23 cellular contexts compared by ENCODE assay signal in the genomic region with DNA sequence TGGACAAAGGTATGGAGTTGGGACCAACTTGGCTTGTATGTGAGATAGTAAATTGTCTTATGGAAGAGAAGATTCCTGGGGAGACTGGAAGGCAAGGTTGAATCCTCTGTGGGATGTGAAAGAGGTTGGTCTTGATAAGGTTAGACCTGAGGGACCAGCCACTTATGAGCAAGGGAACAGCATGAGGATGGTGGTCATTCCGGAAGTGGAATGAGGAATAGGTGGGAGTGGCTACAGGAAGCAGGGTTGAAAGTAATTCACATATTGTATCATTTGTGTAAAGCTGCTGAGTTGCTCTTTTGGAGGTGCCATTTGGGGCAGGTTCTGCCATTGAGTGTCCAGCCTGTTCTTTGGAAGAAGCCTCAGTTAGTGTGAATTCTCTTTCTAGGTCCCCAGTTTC. TPM values are rescaled to one million over a fixed set of nuclear protein-coding genes. Genes with fewer than 3 reads are reported as not detected.
DNase-seq lines count a peak whose midpoint lies in the region; ATAC-seq and TF ChIP-seq lines count a peak whose summit lies in the region.
"Had no signal": no experiment of that assay in that cellular context is flagged by ENCODE, and none has a peak within 500 bp of the region (broad histone marks: within the 10 kb centered on the region; RNA-seq: fewer than 3 reads in every experiment).

No MANE protein-coding gene starts in this region.

- peak; percentile 66 for DNase-seq in NCI-H82 (lab: John Stamatoyannopoulos, UW)
- DNase-seq in NCI-H82 treated with DMSO at 0.1 percent for 48 hours (lab: John Stamatoyannopoulos, UW; ENCODE audit: unreplicated experiment) = no peak
- DNase-seq in WTC11 (ENCODE audit: low spot score) = no peak
- no peak for DNase-seq in right cardiac atrium
- DNase-seq: activated CD4-positive, alpha-beta T cell treated with anti-CD3 and anti-CD28 coated beads, Interleukin-2, amount 50 U/mL, for 48 hours; activated CD4-positive, CD25-positive, alpha-beta regulatory T cell; activated CD8-positive, alpha-beta memory T cell treated with anti-CD3 and anti-CD28 coated beads, Interleukin-2, amount 50 U/mL, for 48 hours; activated effector memory CD4-positive, alpha-beta T cell treated with Interleukin-2 at 50 U/mL for 16 hours; brain microvascular endothelial cell; colonic mucosa; mucosa of descending colon; NCI-H526 treated with DMSO at 0.1 percent for 48 hours; stimulated activated CD4-positive, alpha-beta T cell treated with anti-CD3 and anti-CD28 coated beads, Interleukin-4, amount 100 ng/mL, for 24 hours; stimulated activated naive CD8-positive, alpha-beta T cell treated with anti-CD3 and anti-CD28 coated beads, Interleukin-15, Interleukin-2, amounts not matched to agents 100 U/mL and 50 U/mL, for 24 hours; T-helper 9 cell had no signal

- no peaks in the 10 kb centered on the region for H3K9me3 Mint-ChIP-seq in WTC11

- H3K27ac ChIP-seq in right cardiac atrium (ENCODE audit: low read length) = peak overlapping the region; percentile 85
- H3K27ac ChIP-seq: brain microvascular endothelial cell, colonic mucosa, HL-60, prostate gland, RWPE1 had no signal

- H3K9ac ChIP-seq in skeletal muscle satellite cell (ENCODE audit: low read depth, low read length) = no peak overlapping the region

- intact Hi-C loops in right cardiac atrium (cut with DNase I) = no loop called here

- no peak overlapping the region for H3K4me3 ChIP-seq in right cardiac atrium (ENCODE audit: low read length)
- H3K4me3 ChIP-seq in skeletal muscle satellite cell (ENCODE audit: low read length) = peak overlapping the region; percentile 30
- H3K4me3 ChIP-seq: colonic mucosa, GM12878, mucosa of descending colon, prostate gland had no signal

- ATAC-seq in WTC11 (no peak), right cardiac atrium (peak; percentile 5 to 8), HG03439 (IDR thresholded peaks at IDR 0.05; ENCODE audit: unreplicated experiment) (no peak), GM18861 (IDR thresholded peaks at IDR 0.05; ENCODE audit: unreplicated experiment) (no peak), HG03045 (IDR thresholded peaks at IDR 0.05; ENCODE audit: unreplicated experiment) (no peak)
- ATAC-seq: GM12878; mucosa of descending colon; stimulated activated naive CD8-positive, alpha-beta T cell treated with anti-CD3 and anti-CD28 coated beads, Interleukin-15, Interleukin-2, amounts not matched to agents 100 U/mL and 50 U/mL, for 24 hours had no signal

- WGBS in right cardiac atrium = 38% methylated on average over 1 of the region's 1 CpG

- POLR2A ChIA-PET in WTC11 (lab: Charles Lee) = no interaction called here

- peak overlapping the region; percentile 54 for H3K4me2 ChIP-seq in skeletal muscle satellite cell (ENCODE audit: low read length)

- H3K36me3 ChIP-seq in skeletal muscle satellite cell (ENCODE audit: insufficient read depth, low read length) = no peaks in the 10 kb centered on the region
- H3K36me3 ChIP-seq: brain microvascular endothelial cell, colonic mucosa, prostate gland had no signal

- no peaks in the 10 kb centered on the region for H3K9me3 ChIP-seq in right cardiac atrium (ENCODE audit: control insufficient read depth, low read length)
- no peaks in the 10 kb centered on the region for H3K9me3 ChIP-seq in skeletal muscle satellite cell (replicated peaks; ENCODE audit: low read length)
- H3K9me3 ChIP-seq: colonic mucosa, mucosa of descending colon, prostate gland had no signal

- CTCF ChIA-PET in WTC11 (lab: Charles Lee) = interaction anchor here (1.5 to 1.6 kb wide), 2 partner anchors 16 to 102 kb away, joined by 3 to 10 read pairs; no protein-coding TSS in a partner anchor

- H3K27me3 ChIP-seq in right cardiac atrium (ENCODE audit: control insufficient read depth, insufficient read depth) (no peaks in the 10 kb centered on the region), skeletal muscle satellite cell (ENCODE audit: control insufficient read depth, insufficient read depth, low read length) (no peaks in the 10 kb centered on the region)
- H3K27me3 ChIP-seq: brain microvascular endothelial cell, colonic mucosa had no signal

- H3K27ac Mint-ChIP-seq in WTC11 = peak overlapping the region; percentile 26

- H3K27me3 Mint-ChIP-seq in WTC11 (ENCODE audit: low read depth) = no peaks in the 10 kb centered on the region

- no peaks in the 10 kb centered on the region for H3K36me3 Mint-ChIP-seq in WTC11

- no peak overlapping the region for H3K4me3 Mint-ChIP-seq in WTC11

- TF ChIP-seq CTCF in WTC11 (IDR thresholded peaks at IDR 0.05) = no peak

- H3K4me1 Mint-ChIP-seq in WTC11 = peaks cover 27% of the 10 kb centered on the region

- H3K4me1 ChIP-seq in right cardiac atrium (ENCODE audit: control insufficient read depth, insufficient read depth, low read length) = peaks cover 20% of the 10 kb centered on the region
- peaks cover 12% of the 10 kb centered on the region for H3K4me1 ChIP-seq in skeletal muscle satellite cell (ENCODE audit: control insufficient read depth, insufficient read depth, low read length)
- H3K4me1 ChIP-seq: colonic mucosa, prostate gland had no signal

TF ChIP-seq in WTC11, 78 proteins besides CTCF, POLR2A, EP300 and RAD21 (continues in another document):
- TF ChIP-seq ELF4 (CRISPR knock-in tag; IDR thresholded peaks at IDR 0.05; ENCODE audit: low read depth) = no peak
- TF ChIP-seq ZNF121 (CRISPR knock-in tag; IDR thresholded peaks at IDR 0.05) = no peak
- TF ChIP-seq IRF2 (CRISPR knock-in tag; IDR thresholded peaks at IDR 0.05; ENCODE audit: borderline replicate concordance, low read depth) = no peak
- TF ChIP-seq ATF1 (CRISPR knock-in tag; IDR thresholded peaks at IDR 0.05) = no peak
- no peak for TF ChIP-seq KAT7 (CRISPR knock-in tag; IDR thresholded peaks at IDR 0.05; ENCODE audit: borderline replicate concordance)
- TF ChIP-seq ZNF532 (CRISPR knock-in tag; IDR thresholded peaks at IDR 0.05; ENCODE audit: borderline replicate concordance) = no peak
- TF ChIP-seq, protein P1, sequence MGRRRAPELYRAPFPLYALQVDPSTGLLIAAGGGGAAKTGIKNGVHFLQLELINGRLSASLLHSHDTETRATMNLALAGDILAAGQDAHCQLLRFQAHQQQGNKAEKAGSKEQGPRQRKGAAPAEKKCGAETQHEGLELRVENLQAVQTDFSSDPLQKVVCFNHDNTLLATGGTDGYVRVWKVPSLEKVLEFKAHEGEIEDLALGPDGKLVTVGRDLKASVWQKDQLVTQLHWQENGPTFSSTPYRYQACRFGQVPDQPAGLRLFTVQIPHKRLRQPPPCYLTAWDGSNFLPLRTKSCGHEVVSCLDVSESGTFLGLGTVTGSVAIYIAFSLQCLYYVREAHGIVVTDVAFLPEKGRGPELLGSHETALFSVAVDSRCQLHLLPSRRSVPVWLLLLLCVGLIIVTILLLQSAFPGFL (CRISPR knock-in tag; IDR thresholded peaks at IDR 0.05; ENCODE audit: borderline replicate concordance) = no peak
- TF ChIP-seq TEAD4 (CRISPR knock-in tag; IDR thresholded peaks at IDR 0.05) = no peak
- TF ChIP-seq, protein P2, sequence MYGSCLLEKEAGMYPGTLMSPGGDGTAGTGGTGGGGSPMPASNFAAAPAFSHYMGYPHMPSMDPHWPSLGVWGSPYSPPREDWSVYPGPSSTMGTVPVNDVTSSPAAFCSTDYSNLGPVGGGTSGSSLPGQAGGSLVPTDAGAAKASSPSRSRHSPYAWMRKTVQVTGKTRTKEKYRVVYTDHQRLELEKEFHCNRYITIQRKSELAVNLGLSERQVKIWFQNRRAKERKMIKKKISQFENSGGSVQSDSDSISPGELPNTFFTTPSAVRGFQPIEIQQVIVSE (CRISPR knock-in tag; IDR thresholded peaks at IDR 0.05; ENCODE audit: borderline replicate concordance) = no peak
- no peak for TF ChIP-seq ZNF671 (CRISPR knock-in tag; IDR thresholded peaks at IDR 0.05)
- no peak for TF ChIP-seq E2F1 (CRISPR knock-in tag; IDR thresholded peaks at IDR 0.05)
- no peak for TF ChIP-seq SMAD3 (CRISPR knock-in tag; IDR thresholded peaks at IDR 0.05; ENCODE audit: borderline replicate concordance)

RNA-seq across cellular contexts. Expression of gene USP13, which starts 13.2 kb away (rescaled TPM):
- total RNA-seq in WTC11 (2021) (24.8 to 27.2 TPM (median 26.8 TPM) in 3 replicates), right cardiac atrium (100 to 1,000 TPM in 1 of 4 donors, 10 to 100 TPM in 3; 59.5 to 101 (median 74.9) TPM)
- 20.0 TPM for polyA plus RNA-seq in right cardiac atrium
- 10.4 and 14.0 TPM in 2 replicates for total RNA-seq in skeletal muscle satellite cell (2012; rRNA removed)

Comparison
In these comparisons a context has a peak if more than half of its experiments do, and no peak if none do; other contexts are left out.
1. ATAC-seq: peak in right cardiac atrium (2 of 2); none in WTC11 (single experiment), HG03439 (single experiment), GM18861 (single experiment) and HG03045 (single experiment).